Comparison of ENCODE assay signal across 1 cellular context in genomic region chr6:48109902-48110301, GRCh38.
TF ChIP-seq lines count a peak whose summit lies in the region.

No MANE protein-coding gene starts in this region.

TF ChIP-seq in HepG2, 621 proteins besides CTCF, POLR2A, EP300 and RAD21 (continued from another document and continues in another):
- TF ChIP-seq ZNF652 (CRISPR knock-in tag; IDR thresholded peaks at IDR 0.05; ENCODE audit: borderline replicate concordance, low read depth) (peak; percentile 25; the same call in 1 of the 2 replicates), THAP11 (CRISPR knock-in tag; IDR thresholded peaks at IDR 0.05) (0 out of 2 replicates have a peak, but pooled peaks have one; percentile 22), SAP130 (CRISPR knock-in tag; IDR thresholded peaks at IDR 0.05; ENCODE audit: low read depth) (peak; percentile 68; the same call in 1 of the 2 replicates), NCOA2 (CRISPR knock-in tag; IDR thresholded peaks at IDR 0.05) (0 out of 2 replicates have a peak, but pooled peaks have one; percentile 33), PPARG (CRISPR knock-in tag; conservative IDR thresholded peaks at IDR 0.05) (0 out of 2 replicates have a peak, but pooled peaks have one; percentile 25), NFE2 (CRISPR knock-in tag; IDR thresholded peaks at IDR 0.05) (no peak), ZSCAN29 (CRISPR knock-in tag; conservative IDR thresholded peaks at IDR 0.05) (no peak), ZFP1 (CRISPR knock-in tag; IDR thresholded peaks at IDR 0.05) (0 out of 2 replicates have a peak, but pooled peaks have one; percentile 29), HDAC1 (CRISPR knock-in tag; IDR thresholded peaks at IDR 0.05) (peak; percentile 44; the same call in 1 of the 2 replicates), MED1 (CRISPR knock-in tag; IDR thresholded peaks at IDR 0.05) (0 out of 2 replicates have a peak, but pooled peaks have one; percentile 21), FOXA3 (CRISPR knock-in tag; IDR thresholded peaks at IDR 0.05) (peak; percentile 41; the same call in 1 of the 2 replicates), YEATS4 (CRISPR knock-in tag; IDR thresholded peaks at IDR 0.05; ENCODE audit: borderline replicate concordance) (0 out of 2 replicates have a peak, but pooled peaks have one; percentile 22), KAT7 (CRISPR knock-in tag; IDR thresholded peaks at IDR 0.05; ENCODE audit: borderline replicate concordance) (peak; percentile 91), RNF219 (CRISPR knock-in tag; IDR thresholded peaks at IDR 0.05) (0 out of 2 replicates have a peak, but pooled peaks have one; percentile 8), DRAP1 (CRISPR knock-in tag; IDR thresholded peaks at IDR 0.05) (0 out of 2 replicates have a peak, but pooled peaks have one; percentile 29), NFKB2 (CRISPR knock-in tag; IDR thresholded peaks at IDR 0.05; ENCODE audit: borderline replicate concordance) (no peak), TFAP4 (IDR thresholded peaks at IDR 0.05; ENCODE audit: borderline replicate concordance, low read depth) (0 out of 2 replicates have a peak, but pooled peaks have one; percentile 13), ZNF792 (CRISPR knock-in tag; IDR thresholded peaks at IDR 0.05) (0 out of 2 replicates have a peak, but pooled peaks have one; percentile 35), ZNF235 (CRISPR knock-in tag; IDR thresholded peaks at IDR 0.05; ENCODE audit: borderline replicate concordance) (no peak), ATF7-NPFF (CRISPR knock-in tag; IDR thresholded peaks at IDR 0.05; ENCODE audit: low read depth) (no peak), HMG20A (CRISPR knock-in tag; IDR thresholded peaks at IDR 0.05; ENCODE audit: borderline replicate concordance) (peak; percentile 26; the same call in 1 of the 2 replicates), SP140L (CRISPR knock-in tag; IDR thresholded peaks at IDR 0.05; ENCODE audit: borderline replicate concordance) (0 out of 2 replicates have a peak, but pooled peaks have one; percentile 36), KMT2A (CRISPR knock-in tag; IDR thresholded peaks at IDR 0.05) (peak; percentile 63; the same call in 1 of the 2 replicates), ZNF3 (CRISPR knock-in tag; IDR thresholded peaks at IDR 0.05) (0 out of 2 replicates have a peak, but pooled peaks have one; percentile 9), GATAD2A (CRISPR knock-in tag; IDR thresholded peaks at IDR 0.05) (peak; percentile 55; the same call in 1 of the 2 replicates), TGIF2 (CRISPR knock-in tag; IDR thresholded peaks at IDR 0.05) (0 out of 2 replicates have a peak, but pooled peaks have one; percentile 35), ZSCAN21 (CRISPR knock-in tag; IDR thresholded peaks at IDR 0.05; ENCODE audit: borderline replicate concordance) (no peak), ZNF768 (CRISPR knock-in tag; IDR thresholded peaks at IDR 0.05) (no peak), ZNF800 (CRISPR knock-in tag; IDR thresholded peaks at IDR 0.05) (0 out of 2 replicates have a peak, but pooled peaks have one; percentile 18), DNMT3B (CRISPR knock-in tag; conservative IDR thresholded peaks at IDR 0.05) (0 out of 2 replicates have a peak, but pooled peaks have one; percentile 49), ZBTB25 (CRISPR knock-in tag; IDR thresholded peaks at IDR 0.05) (0 out of 2 replicates have a peak, but pooled peaks have one; percentile 20), NCOR1 (IDR thresholded peaks at IDR 0.05; ENCODE audit: borderline replicate concordance, low read length) (0 out of 2 replicates have a peak, but pooled peaks have one; percentile 8)
- TF ChIP-seq, protein P1, sequence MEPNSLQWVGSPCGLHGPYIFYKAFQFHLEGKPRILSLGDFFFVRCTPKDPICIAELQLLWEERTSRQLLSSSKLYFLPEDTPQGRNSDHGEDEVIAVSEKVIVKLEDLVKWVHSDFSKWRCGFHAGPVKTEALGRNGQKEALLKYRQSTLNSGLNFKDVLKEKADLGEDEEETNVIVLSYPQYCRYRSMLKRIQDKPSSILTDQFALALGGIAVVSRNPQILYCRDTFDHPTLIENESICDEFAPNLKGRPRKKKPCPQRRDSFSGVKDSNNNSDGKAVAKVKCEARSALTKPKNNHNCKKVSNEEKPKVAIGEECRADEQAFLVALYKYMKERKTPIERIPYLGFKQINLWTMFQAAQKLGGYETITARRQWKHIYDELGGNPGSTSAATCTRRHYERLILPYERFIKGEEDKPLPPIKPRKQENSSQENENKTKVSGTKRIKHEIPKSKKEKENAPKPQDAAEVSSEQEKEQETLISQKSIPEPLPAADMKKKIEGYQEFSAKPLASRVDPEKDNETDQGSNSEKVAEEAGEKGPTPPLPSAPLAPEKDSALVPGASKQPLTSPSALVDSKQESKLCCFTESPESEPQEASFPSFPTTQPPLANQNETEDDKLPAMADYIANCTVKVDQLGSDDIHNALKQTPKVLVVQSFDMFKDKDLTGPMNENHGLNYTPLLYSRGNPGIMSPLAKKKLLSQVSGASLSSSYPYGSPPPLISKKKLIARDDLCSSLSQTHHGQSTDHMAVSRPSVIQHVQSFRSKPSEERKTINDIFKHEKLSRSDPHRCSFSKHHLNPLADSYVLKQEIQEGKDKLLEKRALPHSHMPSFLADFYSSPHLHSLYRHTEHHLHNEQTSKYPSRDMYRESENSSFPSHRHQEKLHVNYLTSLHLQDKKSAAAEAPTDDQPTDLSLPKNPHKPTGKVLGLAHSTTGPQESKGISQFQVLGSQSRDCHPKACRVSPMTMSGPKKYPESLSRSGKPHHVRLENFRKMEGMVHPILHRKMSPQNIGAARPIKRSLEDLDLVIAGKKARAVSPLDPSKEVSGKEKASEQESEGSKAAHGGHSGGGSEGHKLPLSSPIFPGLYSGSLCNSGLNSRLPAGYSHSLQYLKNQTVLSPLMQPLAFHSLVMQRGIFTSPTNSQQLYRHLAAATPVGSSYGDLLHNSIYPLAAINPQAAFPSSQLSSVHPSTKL (CRISPR knock-in tag; IDR thresholded peaks at IDR 0.05) = 0 out of 2 replicates have a peak, but pooled peaks have one; percentile 15
- TF ChIP-seq, protein P2, sequence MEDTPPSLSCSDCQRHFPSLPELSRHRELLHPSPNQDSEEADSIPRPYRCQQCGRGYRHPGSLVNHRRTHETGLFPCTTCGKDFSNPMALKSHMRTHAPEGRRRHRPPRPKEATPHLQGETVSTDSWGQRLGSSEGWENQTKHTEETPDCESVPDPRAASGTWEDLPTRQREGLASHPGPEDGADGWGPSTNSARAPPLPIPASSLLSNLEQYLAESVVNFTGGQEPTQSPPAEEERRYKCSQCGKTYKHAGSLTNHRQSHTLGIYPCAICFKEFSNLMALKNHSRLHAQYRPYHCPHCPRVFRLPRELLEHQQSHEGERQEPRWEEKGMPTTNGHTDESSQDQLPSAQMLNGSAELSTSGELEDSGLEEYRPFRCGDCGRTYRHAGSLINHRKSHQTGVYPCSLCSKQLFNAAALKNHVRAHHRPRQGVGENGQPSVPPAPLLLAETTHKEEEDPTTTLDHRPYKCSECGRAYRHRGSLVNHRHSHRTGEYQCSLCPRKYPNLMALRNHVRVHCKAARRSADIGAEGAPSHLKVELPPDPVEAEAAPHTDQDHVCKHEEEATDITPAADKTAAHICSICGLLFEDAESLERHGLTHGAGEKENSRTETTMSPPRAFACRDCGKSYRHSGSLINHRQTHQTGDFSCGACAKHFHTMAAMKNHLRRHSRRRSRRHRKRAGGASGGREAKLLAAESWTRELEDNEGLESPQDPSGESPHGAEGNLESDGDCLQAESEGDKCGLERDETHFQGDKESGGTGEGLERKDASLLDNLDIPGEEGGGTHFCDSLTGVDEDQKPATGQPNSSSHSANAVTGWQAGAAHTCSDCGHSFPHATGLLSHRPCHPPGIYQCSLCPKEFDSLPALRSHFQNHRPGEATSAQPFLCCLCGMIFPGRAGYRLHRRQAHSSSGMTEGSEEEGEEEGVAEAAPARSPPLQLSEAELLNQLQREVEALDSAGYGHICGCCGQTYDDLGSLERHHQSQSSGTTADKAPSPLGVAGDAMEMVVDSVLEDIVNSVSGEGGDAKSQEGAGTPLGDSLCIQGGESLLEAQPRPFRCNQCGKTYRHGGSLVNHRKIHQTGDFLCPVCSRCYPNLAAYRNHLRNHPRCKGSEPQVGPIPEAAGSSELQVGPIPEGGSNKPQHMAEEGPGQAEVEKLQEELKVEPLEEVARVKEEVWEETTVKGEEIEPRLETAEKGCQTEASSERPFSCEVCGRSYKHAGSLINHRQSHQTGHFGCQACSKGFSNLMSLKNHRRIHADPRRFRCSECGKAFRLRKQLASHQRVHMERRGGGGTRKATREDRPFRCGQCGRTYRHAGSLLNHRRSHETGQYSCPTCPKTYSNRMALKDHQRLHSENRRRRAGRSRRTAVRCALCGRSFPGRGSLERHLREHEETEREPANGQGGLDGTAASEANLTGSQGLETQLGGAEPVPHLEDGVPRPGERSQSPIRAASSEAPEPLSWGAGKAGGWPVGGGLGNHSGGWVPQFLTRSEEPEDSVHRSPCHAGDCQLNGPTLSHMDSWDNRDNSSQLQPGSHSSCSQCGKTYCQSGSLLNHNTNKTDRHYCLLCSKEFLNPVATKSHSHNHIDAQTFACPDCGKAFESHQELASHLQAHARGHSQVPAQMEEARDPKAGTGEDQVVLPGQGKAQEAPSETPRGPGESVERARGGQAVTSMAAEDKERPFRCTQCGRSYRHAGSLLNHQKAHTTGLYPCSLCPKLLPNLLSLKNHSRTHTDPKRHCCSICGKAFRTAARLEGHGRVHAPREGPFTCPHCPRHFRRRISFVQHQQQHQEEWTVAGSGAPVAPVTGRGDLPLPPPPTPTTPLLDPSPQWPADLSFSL (CRISPR knock-in tag; IDR thresholded peaks at IDR 0.05) = no peak
- TF ChIP-seq, protein P3, sequence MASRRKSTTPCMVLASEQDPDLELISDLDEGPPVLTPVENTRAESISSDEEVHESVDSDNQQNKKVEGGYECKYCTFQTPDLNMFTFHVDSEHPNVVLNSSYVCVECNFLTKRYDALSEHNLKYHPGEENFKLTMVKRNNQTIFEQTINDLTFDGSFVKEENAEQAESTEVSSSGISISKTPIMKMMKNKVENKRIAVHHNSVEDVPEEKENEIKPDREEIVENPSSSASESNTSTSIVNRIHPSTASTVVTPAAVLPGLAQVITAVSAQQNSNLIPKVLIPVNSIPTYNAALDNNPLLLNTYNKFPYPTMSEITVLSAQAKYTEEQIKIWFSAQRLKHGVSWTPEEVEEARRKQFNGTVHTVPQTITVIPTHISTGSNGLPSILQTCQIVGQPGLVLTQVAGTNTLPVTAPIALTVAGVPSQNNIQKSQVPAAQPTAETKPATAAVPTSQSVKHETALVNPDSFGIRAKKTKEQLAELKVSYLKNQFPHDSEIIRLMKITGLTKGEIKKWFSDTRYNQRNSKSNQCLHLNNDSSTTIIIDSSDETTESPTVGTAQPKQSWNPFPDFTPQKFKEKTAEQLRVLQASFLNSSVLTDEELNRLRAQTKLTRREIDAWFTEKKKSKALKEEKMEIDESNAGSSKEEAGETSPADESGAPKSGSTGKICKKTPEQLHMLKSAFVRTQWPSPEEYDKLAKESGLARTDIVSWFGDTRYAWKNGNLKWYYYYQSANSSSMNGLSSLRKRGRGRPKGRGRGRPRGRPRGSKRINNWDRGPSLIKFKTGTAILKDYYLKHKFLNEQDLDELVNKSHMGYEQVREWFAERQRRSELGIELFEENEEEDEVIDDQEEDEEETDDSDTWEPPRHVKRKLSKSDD (CRISPR knock-in tag; IDR thresholded peaks at IDR 0.05; ENCODE audit: low read depth) = no peak
- TF ChIP-seq, protein P4, sequence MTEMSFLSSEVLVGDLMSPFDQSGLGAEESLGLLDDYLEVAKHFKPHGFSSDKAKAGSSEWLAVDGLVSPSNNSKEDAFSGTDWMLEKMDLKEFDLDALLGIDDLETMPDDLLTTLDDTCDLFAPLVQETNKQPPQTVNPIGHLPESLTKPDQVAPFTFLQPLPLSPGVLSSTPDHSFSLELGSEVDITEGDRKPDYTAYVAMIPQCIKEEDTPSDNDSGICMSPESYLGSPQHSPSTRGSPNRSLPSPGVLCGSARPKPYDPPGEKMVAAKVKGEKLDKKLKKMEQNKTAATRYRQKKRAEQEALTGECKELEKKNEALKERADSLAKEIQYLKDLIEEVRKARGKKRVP (CRISPR knock-in tag; IDR thresholded peaks at IDR 0.05) = peak in 1 of 2 experiments; percentile 42; a peak in 1 of 4 replicates
